In genomic region chr1:224203243-224204016, GRCh38 we compare ENCODE assay signal across 8 cellular contexts. TPM values are rescaled to one million over a fixed set of nuclear protein-coding genes. Genes with fewer than 3 reads are reported as not detected.
A peak's percentile ranks its signal among the peaks of the same experiment; 100 is the strongest.
DNase-seq lines count a peak whose midpoint lies in the region; ATAC-seq, FAIRE-seq and TF ChIP-seq lines count a peak whose summit lies in the region.

No MANE protein-coding gene starts in this region.

- H3K27ac ChIP-seq in AG04450 (ENCODE audit: low read depth, low read length): peak overlapping the region; percentile 57
- no peak overlapping the region for H3K27ac ChIP-seq in K562 (ENCODE audit: extremely low read depth, low read depth, low read length)
- peak overlapping the region; percentile 5 for H3K27ac ChIP-seq in mesendoderm (ENCODE audit: low read depth, low read length)

- H3K9me3 ChIP-seq in AG04450 (ENCODE audit: control insufficient read depth, insufficient read depth, low read length) (no peaks in the 10 kb centered on the region), K562 (replicated peaks; ENCODE audit: control insufficient read depth, insufficient read depth, low read depth, low read length) (no peaks in the 10 kb centered on the region)

- TF ChIP-seq CTCF in AG04450 (IDR thresholded peaks at IDR 0.05; ENCODE audit: low read depth, low read length): no peak
- no peak for TF ChIP-seq CTCF in K562 (IDR thresholded peaks at IDR 0.05 in 2 of 3, conservative IDR thresholded peaks at IDR 0.05 in 1 of 3; ENCODE audit: insufficient read depth in 2 of 3, low read depth in 1 of 3, low read length in 3 of 3)

- no peak for TF ChIP-seq EP300 in K562 (IDR thresholded peaks at IDR 0.05; ENCODE audit: low read length)

- H4K8ac ChIP-seq in mesendoderm (ENCODE audit: low read depth, low read length): no peak overlapping the region

- no peak overlapping the region for H3K18ac ChIP-seq in mesendoderm (ENCODE audit: low read length)

- no peak overlapping the region for H2AFZ ChIP-seq in K562 (ENCODE audit: low read depth, low read length)

- H3K79me2 ChIP-seq in K562 (ENCODE audit: control insufficient read depth, insufficient read depth, low read length) (no peaks in the 10 kb centered on the region), mesendoderm (ENCODE audit: control insufficient read depth, insufficient read depth, low read length) (no peaks in the 10 kb centered on the region)

- H3K79me1 ChIP-seq in mesendoderm (ENCODE audit: low read length): no peaks in the 10 kb centered on the region

- ATAC-seq in GM19372 (IDR thresholded peaks at IDR 0.05; ENCODE audit: low read depth, unreplicated experiment): peak; percentile 44
- no peak for ATAC-seq in K562

- no peaks in the 10 kb centered on the region for H4K20me1 ChIP-seq in K562 (replicated peaks; ENCODE audit: control insufficient read depth, insufficient read depth, low read length)

- H2BK120ac ChIP-seq in mesendoderm (ENCODE audit: low read depth, low read length): no peak overlapping the region

- intact Hi-C loops in K562 (cut with micrococcal nuclease): no loop called here

- BruUV-seq in K562 (replicated peaks; lab: Mats Ljungman, UMichigan): no TSS peak

- H3K36me3 ChIP-seq in K562 (ENCODE audit: control insufficient read depth, insufficient read depth, low read length): no peaks in the 10 kb centered on the region
- H3K36me3 ChIP-seq in mesendoderm (ENCODE audit: control insufficient read depth, insufficient read depth, low read length): no peaks in the 10 kb centered on the region

- DNase-seq in AG04450 (ENCODE audit: low read depth, low spot score): no peak
- DNase-seq in HT1080 (ENCODE audit: low read depth): peak; percentile 40
- no peak for DNase-seq in K562 (ENCODE audit: extremely low read depth in 1 of 4, low spot score in 3 of 4)
- DNase-seq in mesendoderm: peak; percentile 93
- no peak for DNase-seq in activated T-cell treated with anti-CD3 and anti-CD28 coated beads, Interleukin-2, amount 50 U/mL, for 48 hours
- no peak for DNase-seq in DMS153 treated with DMSO at 0.1 percent for 48 hours (lab: John Stamatoyannopoulos, UW; ENCODE audit: unreplicated experiment)
- DNase-seq in activated CD8-positive, alpha-beta memory T cell treated with anti-CD3 and anti-CD28 coated beads, Interleukin-2, amount 50 U/mL, for 48 hours: no peak

- H3K4me2 ChIP-seq in K562 (ENCODE audit: insufficient read depth, low read length) (no peak overlapping the region), mesendoderm (ENCODE audit: low read length) (no peak overlapping the region)

- H3K56ac ChIP-seq in mesendoderm (ENCODE audit: low read length): peak overlapping the region; percentile 76

- CTCF ChIA-PET in AG04450 (lab: Charles Lee) (no interaction called here), K562 (lab: Yijun Ruan, JAX; ENCODE audit: low intra/inter-chr PET ratio) (no interaction called here)

- no peak for TF ChIP-seq RAD21 in K562 (CRISPR knock-in tag; conservative IDR thresholded peaks at IDR 0.05 in 1 of 2, IDR thresholded peaks at IDR 0.05 in 1 of 2)

- no peak overlapping the region for H4K5ac ChIP-seq in mesendoderm (ENCODE audit: low read length)

- H3K23ac ChIP-seq in mesendoderm (ENCODE audit: low read length): no peak overlapping the region

- H3K4ac ChIP-seq in mesendoderm (ENCODE audit: low read depth, low read length): no peak overlapping the region

- in situ Hi-C loops in K562 (cut with MboI): no loop called here

- peak overlapping the region in 1 of 2 experiments; percentile 42; a peak in 1 of 4 replicates for H3K9ac ChIP-seq in K562 (ENCODE audit: insufficient read depth in 1 of 2, low read depth in 2 of 2, low read length in 2 of 2)
- H3K9ac ChIP-seq in mesendoderm (ENCODE audit: low read length): no peak overlapping the region

- H3K4me3 ChIP-seq in AG04450 (ENCODE audit: low read depth, low read length): no peak overlapping the region
- no peak overlapping the region for H3K4me3 ChIP-seq in K562
- H3K4me3 ChIP-seq in mesendoderm (ENCODE audit: low read length): no peak overlapping the region

- no peak for TF ChIP-seq POLR2A in K562 (conservative IDR thresholded peaks at IDR 0.05)

- no peaks in the 10 kb centered on the region for H3K9me1 ChIP-seq in K562 (ENCODE audit: control insufficient read depth, insufficient read depth, low read length)

- H2AK5ac ChIP-seq in mesendoderm (ENCODE audit: low read length): no peak overlapping the region

- 47% methylated on average over 8 of the region's 8 CpGs for WGBS in K562 (ENCODE audit: insufficient coverage, low coverage, missing lambda C conversion rate)
- WGBS in mesendoderm (ENCODE audit: extremely low coverage, insufficient coverage, low lambda C conversion rate): no CpG with 5 or more reads among the region's 8 CpGs

- H3K4me1 ChIP-seq in K562 (replicated peaks in 1 of 2; ENCODE audit: control insufficient read depth in 2 of 2, insufficient read depth in 2 of 2, low read length in 2 of 2) (peaks cover 4 to 13% of the 10 kb centered on the region in 2 experiments; a peak in 4 of 5 replicates), mesendoderm (ENCODE audit: control insufficient read depth, low read depth, low read length) (peaks cover 7% of the 10 kb centered on the region)

- H2BK5ac ChIP-seq in mesendoderm (ENCODE audit: low read length): no peak overlapping the region

- H2BK15ac ChIP-seq in mesendoderm (replicated peaks; ENCODE audit: low read depth): no peak overlapping the region

- POLR2A ChIA-PET in AG04450 (lab: Yijun Ruan, JAX): interaction anchor here (1.7 kb wide), 1 partner anchor 21 kb away, joined by 8 read pairs; the partner anchor contains the start of gene DEGS1
- POLR2A ChIA-PET in K562 (lab: Yijun Ruan, JAX): interaction anchor here (1.1 to 2.2 kb wide), 3 partner anchors 10 to 18 kb away, joined by 3 to 7 read pairs (median 6); no protein-coding TSS in a partner anchor

- H3K27me3 ChIP-seq in AG04450 (ENCODE audit: control insufficient read depth, insufficient read depth, low read length): no peaks in the 10 kb centered on the region
- no peaks in the 10 kb centered on the region for H3K27me3 ChIP-seq in K562 (ENCODE audit: control insufficient read depth in 2 of 2, insufficient read depth in 2 of 2, low read length in 2 of 2)
- no peaks in the 10 kb centered on the region for H3K27me3 ChIP-seq in mesendoderm (ENCODE audit: insufficient read depth, low read length, poor library complexity)

- FAIRE-seq in K562 (lab: Jason Lieb, UNC): peak; percentile 6

TF ChIP-seq in K562, 482 proteins besides CTCF, POLR2A, EP300 and RAD21 (continues in another document):
- TF ChIP-seq C11orf30 (IDR thresholded peaks at IDR 0.05; ENCODE audit: low read depth): no peak
- no peak for TF ChIP-seq CAMTA2 (CRISPR knock-in tag; conservative IDR thresholded peaks at IDR 0.05)
- no peak for TF ChIP-seq FOS (IDR thresholded peaks at IDR 0.05; ENCODE audit: extremely low read depth, insufficient read length)

RNA-seq across cellular contexts. Expression of gene DEGS1, which starts 20.4 kb away (rescaled TPM):
- polyA plus RNA-seq in AG04450 (2011; rRNA removed) (144 and 193 TPM in 2 replicates), K562 (2011; rRNA removed) (57.4 and 95.0 TPM in 2 replicates), K562 (2014; fragmentation: Illumina TruSeq; extraction: Trizol) (56.2 and 70.1 TPM in 2 replicates), K562 (2014; fragmentation: Nextera tagmentation; extraction: Ambion mirVana) (10 to 100 TPM; 12.3 to 20.4 TPM), K562 (2014; rRNA removed) (40.2 and 52.1 TPM in 2 replicates)
- 37.3 and 69.9 TPM in 2 replicates for polyA minus RNA-seq in AG04450 (2011; rRNA and poly(A)+ RNA removed)
- 64.7 and 88.3 TPM in 2 replicates for total RNA-seq in HT1080 (2014; rRNA removed; shearing (Covaris generic))
- polyA plus RNA-seq in HT1080 (2015; cell fraction: cytosol; rRNA removed): 90.7 and 105 TPM in 2 replicates
- polyA plus RNA-seq in HT1080 (2015; cell fraction: nucleus; rRNA removed): 96.3 and 106 TPM in 2 replicates
- total RNA-seq in K562 (2011; cell fraction: chromatin; rRNA removed; ENCODE audit: low replicate concordance): 73.6 and 117 TPM in 2 replicates
- total RNA-seq in K562 (2011; cell fraction: nucleolus; rRNA removed): 48.4 and 49.3 TPM in 2 replicates
- 95.9 and 98.1 TPM in 2 replicates for total RNA-seq in K562 (2011; cell fraction: nucleoplasm; rRNA removed)
- total RNA-seq in K562 (2014; rRNA removed) (26.5 and 38.1 TPM in 2 replicates), K562 (2014; rRNA removed; fragmentation: Illumina TruSeq; extraction: Trizol) (44.0 and 47.2 TPM in 2 replicates), K562 (2015; rRNA removed; fragmentation: Illumina TruSeq; extraction: Trizol) (37.6 and 38.8 TPM in 2 replicates), K562 (2021) (37.2 and 39.3 TPM in 2 replicates)
- 31.6 and 94.3 TPM in 2 replicates for polyA plus RNA-seq in K562 (2011; cell fraction: cytosol; rRNA removed)
- polyA plus RNA-seq in K562 (2011; cell fraction: nucleus; rRNA removed): 11.6 and 17.6 TPM in 2 replicates
- 29.1 and 38.0 TPM in 2 replicates for polyA plus RNA-seq in K562 (2012)
- 34.0 and 34.5 TPM in 2 replicates for polyA minus RNA-seq in K562 (2011; rRNA and poly(A)+ RNA removed)
- polyA minus RNA-seq in K562 (2011; cell fraction: cytosol; rRNA and poly(A)+ RNA removed): 12.3 and 15.7 TPM in 2 replicates
- 7.4 and 13.0 TPM in 2 replicates for polyA minus RNA-seq in K562 (2011; cell fraction: nucleus; rRNA and poly(A)+ RNA removed)
- 31.0 TPM for polyA plus RNA-seq in mesendoderm (2013, experiment 1 of 2)
- 31.1 TPM for polyA plus RNA-seq in mesendoderm (2013, experiment 2 of 2)

Comparison
In these comparisons a context has a peak if more than half of its experiments do, and no peak if none do; other contexts are left out.
1. DNase-seq: peak in HT1080 (single experiment) and mesendoderm (single experiment); none in AG04450 (single experiment), K562 (0 of 4), activated T-cell treated with anti-CD3 and anti-CD28 coated beads, Interleukin-2, amount 50 U/mL, for 48 hours (0 of 2), DMS153 treated with DMSO at 0.1 percent for 48 hours (single experiment) and activated CD8-positive, alpha-beta memory T cell treated with anti-CD3 and anti-CD28 coated beads, Interleukin-2, amount 50 U/mL, for 48 hours (single experiment).